Comparison of ENCODE assay signal across 15 cellular contexts in the genomic region with DNA sequence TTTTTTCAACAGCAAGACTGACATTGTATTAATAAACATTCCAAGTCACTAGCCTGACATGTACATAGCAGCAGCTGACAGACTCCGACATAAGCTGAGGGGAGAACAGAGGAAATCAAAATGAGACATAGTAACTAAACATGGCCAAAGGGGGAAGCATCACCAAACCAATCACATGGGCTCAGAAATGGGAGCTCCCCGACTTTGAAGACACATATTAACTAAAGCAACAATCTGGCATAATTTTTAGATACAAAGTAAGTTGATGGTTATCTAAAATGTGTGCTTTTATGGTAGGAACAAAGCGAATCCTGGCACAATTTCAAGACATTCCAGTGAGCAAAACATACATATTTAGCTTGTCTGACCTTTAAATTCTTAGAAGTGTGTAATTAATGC.
DNase-seq lines count a peak whose midpoint lies in the region; ATAC-seq and TF ChIP-seq lines count a peak whose summit lies in the region.
"Had no signal": no experiment of that assay in that cellular context is flagged by ENCODE, and none has a peak within 500 bp of the region (broad histone marks: within the 10 kb centered on the region; RNA-seq: fewer than 3 reads in every experiment).

No MANE protein-coding gene starts in this region.

- peaks cover 0 to 2% (median 0%) of the 10 kb centered on the region in 7 donors for H3K9me3 Mint-ChIP-seq in CD14-positive monocyte
- H3K9me3 Mint-ChIP-seq: activated naive CD8-positive, alpha-beta T cell treated with anti-CD3 and anti-CD28 coated beads for 36 hours; H9; naive B cell had no signal

- TF ChIP-seq CTCF in AG04450 (IDR thresholded peaks at IDR 0.05; ENCODE audit: low read depth, low read length): peak; percentile 8; the same call in 1 of the 2 replicates
- TF ChIP-seq CTCF in gastroesophageal sphincter (IDR thresholded peaks at IDR 0.05): no peak
- TF ChIP-seq CTCF in CD14-positive monocyte (IDR thresholded peaks at IDR 0.05): no peak

- H3K4me3 ChIP-seq in AG04450 (ENCODE audit: low read depth, low read length) (no peak overlapping the region), gastroesophageal sphincter (no peak overlapping the region)
- H3K4me3 ChIP-seq: smooth muscle cell had no signal

- peaks cover 26 to 36% of the 10 kb centered on the region in 2 donors for H3K36me3 Mint-ChIP-seq in CD14-positive monocyte

- POLR2A ChIA-PET in AG04450 (lab: Yijun Ruan, JAX): no interaction called here

- TF ChIP-seq POLR2A in gastroesophageal sphincter (IDR thresholded peaks at IDR 0.05): no peak

- H3K4me3 Mint-ChIP-seq in CD14-positive monocyte: no peak overlapping the region
- H3K4me3 Mint-ChIP-seq: activated naive CD8-positive, alpha-beta T cell treated with anti-CD3 and anti-CD28 coated beads for 36 hours; H9; naive B cell had no signal

- ATAC-seq in gastroesophageal sphincter: no peak
- ATAC-seq in GM18498 (IDR thresholded peaks at IDR 0.05; ENCODE audit: unreplicated experiment): no peak
- no peak for ATAC-seq in HG03520 (IDR thresholded peaks at IDR 0.05; ENCODE audit: unreplicated experiment)

- peak overlapping the region; percentile 22 for H3K27ac ChIP-seq in AG04450 (ENCODE audit: low read depth, low read length)
- H3K27ac ChIP-seq in gastroesophageal sphincter: peak overlapping the region; percentile 35 to 80 (median 72)

- no peaks in the 10 kb centered on the region for H3K36me3 ChIP-seq in gastroesophageal sphincter

- DNase-seq in AG04450 (ENCODE audit: low read depth, low spot score) (no peak), astrocyte of the hippocampus (ENCODE audit: low read depth, low spot score) (peak; percentile 39), pulmonary artery endothelial cell (ENCODE audit: low read depth, low spot score) (peak; percentile 49), CD14-positive monocyte (ENCODE audit: low spot score) (no peak)
- no peak for DNase-seq in activated CD8-positive, alpha-beta memory T cell treated with anti-CD3 and anti-CD28 coated beads, Interleukin-2, amount 50 U/mL, for 48 hours
- DNase-seq: activated CD8-positive, alpha-beta memory T cell treated with anti-CD3 and anti-CD28 coated beads, Interleukin-2, amount 50 U/mL, for 4 hours; activated naive CD8-positive, alpha-beta T cell treated with anti-CD3 and anti-CD28 coated beads for 36 hours; H9; naive B cell; NCI-H146; SHP77 had no signal

- H3K9me3 ChIP-seq in AG04450 (ENCODE audit: control insufficient read depth, insufficient read depth, low read length) (no peaks in the 10 kb centered on the region), gastroesophageal sphincter (no peaks in the 10 kb centered on the region)

- WGBS in gastroesophageal sphincter (ENCODE audit: low coverage in 1 of 2), 2 donors: 6% methylated on average over 3 of the region's 3 CpGs

- H3K27me3 Mint-ChIP-seq in CD14-positive monocyte (ENCODE audit: low read depth in 3 of 3): peaks cover 0 to 2% (median 2%) of the 10 kb centered on the region in 3 donors
- H3K27me3 Mint-ChIP-seq: activated naive CD8-positive, alpha-beta T cell treated with anti-CD3 and anti-CD28 coated beads for 36 hours; naive B cell had no signal

- intact Hi-C loops in CD14-positive monocyte (cut with micrococcal nuclease): loop anchor here in 1 of 2 donors (10.0 kb wide), 2 partner anchors 195 to 685 kb away; a partner anchor contains a TSS

- no peak for TF ChIP-seq EP300 in gastroesophageal sphincter (IDR thresholded peaks at IDR 0.05)

- peaks cover 20 to 76% (median 21%) of the 10 kb centered on the region in 3 donors for H3K4me1 ChIP-seq in gastroesophageal sphincter

- H3K27me3 ChIP-seq in AG04450 (ENCODE audit: control insufficient read depth, insufficient read depth, low read length) (no peaks in the 10 kb centered on the region), gastroesophageal sphincter (no peaks in the 10 kb centered on the region)

- CTCF ChIA-PET in AG04450 (lab: Charles Lee): interaction anchor here (1.0 to 1.5 kb wide), 3 partner anchors 8 to 142 kb away, joined by 3 to 13 read pairs (median 3); no protein-coding TSS in a partner anchor

- no peaks in the 10 kb centered on the region for H3K4me1 Mint-ChIP-seq in CD14-positive monocyte
- H3K4me1 Mint-ChIP-seq: activated naive CD8-positive, alpha-beta T cell treated with anti-CD3 and anti-CD28 coated beads for 36 hours had no signal

- no peak overlapping the region for H3K27ac Mint-ChIP-seq in CD14-positive monocyte
- H3K27ac Mint-ChIP-seq: activated naive CD8-positive, alpha-beta T cell treated with anti-CD3 and anti-CD28 coated beads for 36 hours had no signal

Comparison
In these comparisons a context has a peak if more than half of its experiments do, and no peak if none do; other contexts are left out.
1. DNase-seq: peak in astrocyte of the hippocampus (single experiment) and pulmonary artery endothelial cell (single experiment); none in AG04450 (single experiment), activated CD8-positive, alpha-beta memory T cell treated with anti-CD3 and anti-CD28 coated beads, Interleukin-2, amount 50 U/mL, for 48 hours (single experiment) and CD14-positive monocyte (single experiment).